In the genomic region with DNA sequence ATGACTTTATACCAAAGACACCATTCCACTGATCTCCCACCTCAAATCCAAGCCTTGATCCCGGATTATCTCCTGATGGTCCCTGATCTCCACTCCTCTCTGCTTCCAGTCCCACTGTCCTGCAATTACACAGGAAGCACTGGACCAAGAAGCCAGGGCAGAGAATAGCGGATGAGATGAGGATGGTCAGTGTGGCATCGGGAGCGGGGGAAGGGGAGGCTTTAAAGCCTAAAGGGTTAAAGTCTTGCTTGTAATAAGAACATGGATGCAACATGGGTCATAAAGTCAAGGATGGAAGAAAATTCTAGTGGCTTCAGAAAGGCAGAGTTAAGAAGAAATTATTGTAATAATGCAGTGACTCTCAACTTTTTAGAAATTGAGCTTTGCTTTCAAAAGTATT, we compare ENCODE assay signal across 24 cellular contexts.
"Had no signal": no experiment of that assay in that cellular context is flagged by ENCODE, and none has a peak within 500 bp of the region (broad histone marks: within the 10 kb centered on the region; RNA-seq: fewer than 3 reads in every experiment).

No MANE protein-coding gene starts in this region.

- H3K27ac ChIP-seq: left ventricle myocardium inferior, prostate gland, skin epidermis, stomach, testis, thyroid gland, transverse colon, upper lobe of left lung, vagina had no signal

- H3K4me3 ChIP-seq: left ventricle myocardium inferior, lung, mucosa of descending colon, pancreas, prostate gland, skin epidermis, stomach, testis, thyroid gland, transverse colon, upper lobe of left lung, vagina had no signal

- H3K9me3 ChIP-seq: left ventricle myocardium inferior, mucosa of descending colon, pancreas, prostate gland, stomach, testis, thyroid gland, transverse colon, upper lobe of left lung, vagina had no signal

- H3K36me3 ChIP-seq: left ventricle myocardium inferior, pancreas, prostate gland, stomach, thyroid gland, transverse colon, upper lobe of left lung, vagina had no signal

- FAIRE-seq: pancreas had no signal

- H3K4me1 ChIP-seq: pancreas, prostate gland, testis, thyroid gland, upper lobe of left lung, vagina had no signal

- ATAC-seq: naive thymus-derived CD4-positive, alpha-beta T cell; natural killer cell treated with Interleukin-12 subunit alpha and Interleukin-12 subunit beta and Interleukin-15 and Interleukin-18, amount 100 ng/mL, for 72 hours; sciatic nerve; stimulated activated naive B cell treated with anti-CD40 and anti-IgM and Interleukin-4, amounts not matched to agents 10 μg/mL and 1 μg/mL and 100 μg/mL, for 72 hours had no signal

- DNase-seq: left ventricle myocardium inferior; midbrain; naive thymus-derived CD4-positive, alpha-beta T cell; nucleus accumbens; posterior cingulate gyrus; stimulated activated CD4-positive, alpha-beta T cell treated with anti-CD3 and anti-CD28 coated beads, Interleukin-12 subunit alpha, Interleukin-12 subunit beta, amount 100 ng/mL, for 4 hours; stimulated activated CD4-positive, alpha-beta T cell treated with anti-CD3 and anti-CD28 coated beads, Interleukin-15, amount 100 ng/mL, for 24 hours; stimulated activated CD4-positive, alpha-beta T cell treated with anti-CD3 and anti-CD28 coated beads, Interleukin-2, amount 100 ng/mL, for 24 hours; stimulated activated CD4-positive, alpha-beta T cell treated with anti-CD3 and anti-CD28 coated beads, Interleukin-4, amount 100 ng/mL, for 1 hour; stimulated activated naive B cell treated with anti-CD40 and anti-IgM and Interleukin-4, amounts not matched to agents 10 μg/mL and 1 μg/mL and 100 μg/mL, for 72 hours; stimulated activated naive CD8-positive, alpha-beta T cell treated with anti-CD3 and anti-CD28 coated beads, Interleukin-15, Interleukin-2, amounts not matched to agents 100 U/mL and 50 U/mL, for 24 hours; stomach; upper lobe of left lung had no signal

- H3K27me3 ChIP-seq: pancreas, stomach, testis, thyroid gland, transverse colon, upper lobe of left lung, vagina had no signal
